14 cellular contexts compared by ENCODE assay signal in genomic region chr10:7317799-7318446, GRCh38.
DNase-seq lines count a peak whose midpoint lies in the region; ATAC-seq and TF ChIP-seq lines count a peak whose summit lies in the region.
"Had no signal": no experiment of that assay in that cellular context is flagged by ENCODE, and none has a peak within 500 bp of the region (broad histone marks: within the 10 kb centered on the region; RNA-seq: fewer than 3 reads in every experiment).

No MANE protein-coding gene starts in this region.

- WGBS in ovary, 3 donors = 82 to 84% (median 83%) methylated on average over 4 of the region's 4 CpGs

- no peak overlapping the region for H3K9ac ChIP-seq in OCI-LY1 (ENCODE audit: low read length)
- H3K9ac ChIP-seq: parathyroid adenoma had no signal

- H3K9me3 Mint-ChIP-seq in memory B cell = no peaks in the 10 kb centered on the region

- peak overlapping the region; percentile 68 for H3K27ac ChIP-seq in OCI-LY1 (ENCODE audit: low read depth, low read length, poor library complexity, severe bottlenecking)
- no peak overlapping the region for H3K27ac ChIP-seq in ovary
- H3K27ac ChIP-seq: parathyroid adenoma had no signal

- H3K4me1 ChIP-seq in OCI-LY1 (ENCODE audit: insufficient read depth, low read length, severe bottlenecking) (peaks cover 32% of the 10 kb centered on the region), ovary (ENCODE audit: insufficient read depth) (peaks cover 5% of the 10 kb centered on the region)
- H3K4me1 ChIP-seq: parathyroid adenoma had no signal

- CTCF ChIA-PET in GM10248 (lab: Yijun Ruan, JAX) = no interaction called here

- H3K27ac Mint-ChIP-seq in memory B cell = no peak overlapping the region
- H3K27ac Mint-ChIP-seq: activated T-helper 2 cell treated with anti-CD3 and anti-CD28 coated beads, Interferon-gamma antibody, Interleukin-2, Interleukin-4, amounts not matched to agents 10 μg/mL and 5 μg/mL and 100 μg/mL, durations not matched to agents 14 hours and 24 hours and 36 hours had no signal

- DNase-seq in GM10248 (ENCODE audit: extremely low spot score) = peak; percentile 35
- no peak for DNase-seq in memory B cell (ENCODE audit: low spot score in 2 of 2)
- DNase-seq in activated CD4-positive, alpha-beta T cell treated with anti-CD3 and anti-CD28 coated beads, Interleukin-2, amount 50 U/mL, for 48 hours = no peak
- no peak for DNase-seq in ovary
- DNase-seq: HCEC 1CT; NCI-H1048; NCI-H748 treated with DMSO at 0.1 percent for 48 hours; stimulated activated naive CD4-positive, alpha-beta T cell had no signal

- no peaks in the 10 kb centered on the region for H3F3A ChIP-seq in OCI-LY1 (ENCODE audit: insufficient read depth, low read length)

- no peaks in the 10 kb centered on the region for H3K9me2 ChIP-seq in OCI-LY1 (ENCODE audit: low read depth, low read length)

- ATAC-seq in GM18867 (IDR thresholded peaks at IDR 0.05; ENCODE audit: unreplicated experiment) (peak; percentile 48), memory B cell (ENCODE audit: low read depth) (peak; percentile 48), GM21576 (IDR thresholded peaks at IDR 0.05; ENCODE audit: unreplicated experiment) (no peak), HG03045 (IDR thresholded peaks at IDR 0.05; ENCODE audit: unreplicated experiment) (no peak)

- no peak for TF ChIP-seq EP300 in ovary (IDR thresholded peaks at IDR 0.05)

- no peak overlapping the region for H2AFZ ChIP-seq in OCI-LY1 (ENCODE audit: low read length)
- H2AFZ ChIP-seq: parathyroid adenoma had no signal

- no peak overlapping the region for H3K4me2 ChIP-seq in OCI-LY1 (ENCODE audit: low read length)

- peaks cover 32% of the 10 kb centered on the region for H3K4me1 Mint-ChIP-seq in memory B cell

- TF ChIP-seq CTCF in GM10248 (IDR thresholded peaks at IDR 0.05; ENCODE audit: control extremely low read depth, extremely low read depth, low read depth, missing control alignments) (no peak), OCI-LY1 (IDR thresholded peaks at IDR 0.05; ENCODE audit: low read length) (no peak), ovary (IDR thresholded peaks at IDR 0.05) (no peak)

- POLR2A ChIA-PET in GM10248 (lab: Yijun Ruan, JAX) = no interaction called here

- no peaks in the 10 kb centered on the region for H4K20me1 ChIP-seq in OCI-LY1 (ENCODE audit: insufficient read depth, low read length)

- no peaks in the 10 kb centered on the region for H3K27me3 Mint-ChIP-seq in memory B cell

- H3K36me3 Mint-ChIP-seq in memory B cell = peaks cover 9% of the 10 kb centered on the region

- H3K4me3 Mint-ChIP-seq in memory B cell = no peak overlapping the region

- H3K9me3 ChIP-seq in OCI-LY1 (ENCODE audit: low read length) = peaks cover 7% of the 10 kb centered on the region
- no peaks in the 10 kb centered on the region for H3K9me3 ChIP-seq in ovary

- no peaks in the 10 kb centered on the region for H3K79me2 ChIP-seq in OCI-LY1 (ENCODE audit: insufficient read depth, low read length)

- H3K4me3 ChIP-seq in OCI-LY1 (ENCODE audit: low read depth, low read length, poor library complexity, severe bottlenecking) = no peak overlapping the region
- no peak overlapping the region for H3K4me3 ChIP-seq in ovary

- TF ChIP-seq POLR2A in ovary (IDR thresholded peaks at IDR 0.05) = no peak

- H3K36me3 ChIP-seq in OCI-LY1 (ENCODE audit: insufficient read depth, low read length) = peaks cover 21% of the 10 kb centered on the region; the same call in 1 of the 2 replicates
- no peaks in the 10 kb centered on the region for H3K36me3 ChIP-seq in ovary

- intact Hi-C loops in ovary (cut with DNase I) = no loop called here

- H3K27me3 ChIP-seq in OCI-LY1 (ENCODE audit: insufficient read depth, low read length) = no peaks in the 10 kb centered on the region
- no peaks in the 10 kb centered on the region for H3K27me3 ChIP-seq in ovary

Comparison
In these comparisons a context has a peak if more than half of its experiments do, and no peak if none do; other contexts are left out.
1. ATAC-seq: peak in GM18867 (single experiment) and memory B cell (single experiment); none in GM21576 (single experiment) and HG03045 (single experiment).